16 cellular contexts compared by ENCODE assay signal in the genomic region with DNA sequence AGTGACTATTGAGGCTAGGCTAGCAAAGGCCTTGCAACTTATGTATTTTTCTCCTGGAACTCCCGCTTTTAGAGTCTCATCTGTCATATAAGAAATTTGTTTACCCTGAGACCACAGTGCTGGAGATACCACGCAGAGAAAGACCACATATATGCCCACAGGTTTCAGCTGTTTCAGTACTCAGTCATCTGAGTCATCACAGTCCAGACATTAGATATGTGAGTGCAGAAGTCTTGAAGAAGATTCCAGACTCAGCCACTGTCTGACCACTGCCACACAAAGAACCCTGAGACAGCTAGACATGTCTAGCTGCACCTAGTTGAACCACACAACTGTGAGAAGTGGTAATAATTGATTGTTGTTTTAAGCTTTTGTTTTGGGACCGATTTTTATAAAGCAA.
A peak's percentile ranks its signal among the peaks of the same experiment; 100 is the strongest.
DNase-seq lines count a peak whose midpoint lies in the region; ATAC-seq lines count a peak whose summit lies in the region.
"Had no signal": no experiment of that assay in that cellular context is flagged by ENCODE, and none has a peak within 500 bp of the region (broad histone marks: within the 10 kb centered on the region; RNA-seq: fewer than 3 reads in every experiment).

No MANE protein-coding gene starts in this region.

- ATAC-seq in GM19025 (IDR thresholded peaks at IDR 0.05; ENCODE audit: low read depth, unreplicated experiment): peak; percentile 49
- peak; percentile 69 for ATAC-seq in HG02852 (IDR thresholded peaks at IDR 0.05; ENCODE audit: unreplicated experiment)
- no peak for ATAC-seq in HG02623 (IDR thresholded peaks at IDR 0.05; ENCODE audit: unreplicated experiment)
- ATAC-seq: naive thymus-derived CD4-positive, alpha-beta T cell had no signal

- H3K9me3 Mint-ChIP-seq in immature natural killer cell: no peaks in the 10 kb centered on the region

- no peaks in the 10 kb centered on the region for H3K36me3 Mint-ChIP-seq in immature natural killer cell
- H3K36me3 Mint-ChIP-seq: CD14-positive monocyte; naive thymus-derived CD4-positive, alpha-beta T cell had no signal

- no peak overlapping the region for H3K27ac Mint-ChIP-seq in immature natural killer cell
- H3K27ac Mint-ChIP-seq: CD14-positive monocyte; naive thymus-derived CD4-positive, alpha-beta T cell had no signal

- peak; percentile 54 for DNase-seq in RPMI7951 (ENCODE audit: low read depth)
- DNase-seq in myocyte (ENCODE audit: low read depth): peak; percentile 90
- DNase-seq in NCI-H526 treated with DMSO at 0.1 percent for 48 hours (lab: John Stamatoyannopoulos, UW): no peak
- no peak for DNase-seq in immature natural killer cell
- no peak for DNase-seq in stimulated activated CD4-positive, alpha-beta T cell treated with anti-CD3 and anti-CD28 coated beads, Interleukin-4, amount 100 ng/mL, for 24 hours
- DNase-seq: dorsolateral prefrontal cortex; naive thymus-derived CD4-positive, alpha-beta T cell; NCI-H1048; NCI-H526; Right ventricle myocardium superior; sigmoid colon; testis had no signal

- no peaks in the 10 kb centered on the region for H3K4me1 Mint-ChIP-seq in immature natural killer cell
- H3K4me1 Mint-ChIP-seq: CD14-positive monocyte; naive thymus-derived CD4-positive, alpha-beta T cell had no signal

- H3K27me3 Mint-ChIP-seq in immature natural killer cell (ENCODE audit: low read depth in 3 of 3): peaks cover 0 to 4% (median 3%) of the 10 kb centered on the region in 3 donors

- no peak overlapping the region for H3K4me3 Mint-ChIP-seq in immature natural killer cell
- H3K4me3 Mint-ChIP-seq: CD14-positive monocyte; naive thymus-derived CD4-positive, alpha-beta T cell had no signal

Comparison
In these comparisons a context has a peak if more than half of its experiments do, and no peak if none do; other contexts are left out.
1. DNase-seq: peak in RPMI7951 (single experiment) and myocyte (single experiment); none in NCI-H526 treated with DMSO at 0.1 percent for 48 hours (single experiment), immature natural killer cell (0 of 3) and stimulated activated CD4-positive, alpha-beta T cell treated with anti-CD3 and anti-CD28 coated beads, Interleukin-4, amount 100 ng/mL, for 24 hours (single experiment).